ENCODE assay signal across 8 cellular contexts in the genomic region with DNA sequence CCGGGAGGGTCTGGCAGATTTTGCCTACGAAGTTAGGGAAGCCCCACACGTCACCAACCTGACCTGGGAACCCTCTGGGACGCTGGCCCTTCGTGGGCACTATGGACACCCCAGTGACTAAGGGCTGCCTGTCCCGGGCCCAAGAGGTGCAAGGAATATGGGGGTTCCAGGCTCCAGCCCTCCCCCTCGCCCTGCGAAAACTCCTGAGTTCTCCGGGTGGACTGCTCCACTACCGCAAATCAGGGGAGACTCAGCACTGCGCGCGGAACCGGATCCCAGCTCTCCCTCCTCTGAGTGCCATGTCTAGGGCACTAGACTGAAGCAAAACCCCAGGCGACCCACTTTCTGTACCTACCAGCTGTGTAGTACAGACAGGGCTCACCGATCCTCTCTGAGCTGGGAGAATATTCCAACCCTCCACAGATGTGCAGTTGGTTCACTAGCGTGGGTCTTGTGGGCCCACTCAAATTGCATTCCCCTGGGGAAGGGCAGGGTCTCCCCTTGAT. TPM values are rescaled to one million over a fixed set of nuclear protein-coding genes. Genes with fewer than 3 reads are reported as not detected.
DNase-seq lines count a peak whose midpoint lies in the region; ATAC-seq and TF ChIP-seq lines count a peak whose summit lies in the region.

A gene with protein sequence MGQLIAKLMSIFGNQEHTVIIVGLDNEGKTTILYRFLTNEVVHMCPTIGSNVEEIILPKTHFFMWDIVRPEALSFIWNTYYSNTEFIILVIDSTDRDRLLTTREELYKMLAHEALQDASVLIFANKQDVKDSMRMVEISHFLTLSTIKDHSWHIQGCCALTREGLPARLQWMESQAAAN (minus strand): TSS at position 318 of the 506 bp plus-strand sequence. CDS start 401 bp downstream, outside the sequence.

- TF ChIP-seq CTCF in choroid plexus epithelial cell (conservative IDR thresholded peaks at IDR 0.05; ENCODE audit: low read depth, low read length) (no peak), upper lobe of right lung (IDR thresholded peaks at IDR 0.05) (no peak)

- H3K27me3 ChIP-seq in mucosa of rectum (ENCODE audit: control insufficient read depth in 2 of 2, insufficient read depth in 2 of 2, low read length in 2 of 2), result no peaks in the 10 kb centered on the region
- no peaks in the 10 kb centered on the region for H3K27me3 ChIP-seq in upper lobe of right lung

- peaks cover 16% of the 10 kb centered on the region for H3K4me1 Mint-ChIP-seq in activated naive CD4-positive, alpha-beta T cell treated with anti-CD3 and anti-CD28 coated beads, Interleukin-2, amount 50 U/mL, for 24 hours

- H3K9me3 ChIP-seq in mucosa of rectum (ENCODE audit: control insufficient read depth in 2 of 2, low read length in 2 of 2) (no peaks in the 10 kb centered on the region), upper lobe of right lung (no peaks in the 10 kb centered on the region)

- H3K9ac ChIP-seq in mucosa of rectum (ENCODE audit: low read depth in 1 of 2, low read length in 2 of 2), result peak within 1 kb of the TSS; percentile 21 to 24

- H3K4me3 ChIP-seq in choroid plexus epithelial cell (ENCODE audit: low read depth, low read length) (peak within 1 kb of the TSS; percentile 61), mucosa of rectum (ENCODE audit: low read length in 2 of 2) (peak within 1 kb of the TSS; percentile 68 to 76), upper lobe of right lung (peak within 1 kb of the TSS; percentile 59)

- intact Hi-C loops in upper lobe of right lung (cut with DNase I), result no loop called here

- peak within 1 kb of the TSS; percentile 90 for H3K4me3 Mint-ChIP-seq in activated naive CD4-positive, alpha-beta T cell treated with anti-CD3 and anti-CD28 coated beads, Interleukin-2, amount 50 U/mL, for 24 hours

- H3K27ac ChIP-seq in mucosa of rectum (ENCODE audit: low read depth in 2 of 2, low read length in 2 of 2) (peak within 1 kb of the TSS in 1 of 2 donors; percentile 18), upper lobe of right lung (no peak within 1 kb of the TSS)

- H3K27me3 Mint-ChIP-seq in activated naive CD4-positive, alpha-beta T cell treated with anti-CD3 and anti-CD28 coated beads, Interleukin-2, amount 50 U/mL, for 24 hours, result peaks cover 16% of the 10 kb centered on the region

- no peaks in the 10 kb centered on the region for H3K36me3 Mint-ChIP-seq in activated naive CD4-positive, alpha-beta T cell treated with anti-CD3 and anti-CD28 coated beads, Interleukin-2, amount 50 U/mL, for 24 hours

- no peak within 1 kb of the TSS for H3K27ac Mint-ChIP-seq in activated naive CD4-positive, alpha-beta T cell treated with anti-CD3 and anti-CD28 coated beads, Interleukin-2, amount 50 U/mL, for 24 hours

- no peak for DNase-seq in activated naive CD4-positive, alpha-beta T cell treated with Interleukin-2 at 50 U/mL for 16 hours
- DNase-seq in choroid plexus epithelial cell (ENCODE audit: low read depth) (no peak), upper lobe of right lung (no peak)

- ATAC-seq in upper lobe of right lung (no peak), HG03565 (IDR thresholded peaks at IDR 0.05; ENCODE audit: unreplicated experiment) (no peak), GM18867 (IDR thresholded peaks at IDR 0.05; ENCODE audit: unreplicated experiment) (no peak), HG02623 (IDR thresholded peaks at IDR 0.05; ENCODE audit: unreplicated experiment) (no peak)

- H3K4me1 ChIP-seq in mucosa of rectum (ENCODE audit: control insufficient read depth in 2 of 2, insufficient read depth in 2 of 2, low read length in 2 of 2), result peaks cover 3% of the 10 kb centered on the region in 2 donors
- H3K4me1 ChIP-seq in upper lobe of right lung, result peaks cover 13% of the 10 kb centered on the region

- H3K36me3 ChIP-seq in mucosa of rectum (ENCODE audit: control insufficient read depth in 2 of 2, insufficient read depth in 2 of 2, low read length in 2 of 2), result no peaks in the 10 kb centered on the region
- no peaks in the 10 kb centered on the region for H3K36me3 ChIP-seq in upper lobe of right lung

- H3K9me3 Mint-ChIP-seq in activated naive CD4-positive, alpha-beta T cell treated with anti-CD3 and anti-CD28 coated beads, Interleukin-2, amount 50 U/mL, for 24 hours, result no peaks in the 10 kb centered on the region

RNA-seq across cellular contexts. Expression of the gene that starts here (rescaled TPM):
- total RNA-seq in upper lobe of right lung, result not detected
